Comparison of ENCODE assay signal across 21 cellular contexts in the genomic region with DNA sequence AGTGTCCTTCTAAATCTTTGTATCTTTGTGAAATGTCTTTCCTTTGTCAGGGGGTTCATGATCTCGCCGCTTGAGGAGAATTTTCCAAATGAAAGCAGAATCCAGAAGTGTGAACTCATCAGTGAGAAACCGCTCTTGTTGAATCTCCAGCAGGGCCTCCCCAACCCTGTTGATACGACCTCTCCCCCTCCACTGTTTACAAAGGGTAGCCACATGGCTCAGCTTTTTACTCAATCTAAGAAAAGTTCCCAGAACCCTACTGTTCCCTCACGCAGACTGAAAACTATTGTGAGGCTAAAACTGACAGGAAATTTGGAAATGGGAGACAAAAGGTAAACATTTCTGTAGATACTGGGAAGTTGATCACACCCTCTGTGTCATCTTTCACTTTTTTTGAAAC.
A peak's percentile ranks its signal among the peaks of the same experiment; 100 is the strongest.
DNase-seq lines count a peak whose midpoint lies in the region; ATAC-seq, FAIRE-seq and TF ChIP-seq lines count a peak whose summit lies in the region.
"Had no signal": no experiment of that assay in that cellular context is flagged by ENCODE, and none has a peak within 500 bp of the region (broad histone marks: within the 10 kb centered on the region; RNA-seq: fewer than 3 reads in every experiment).

No MANE protein-coding gene starts in this region.

- H4K91ac ChIP-seq in neuronal stem cell (ENCODE audit: low read depth, low read length, poor library complexity), result no peak overlapping the region

- no peaks in the 10 kb centered on the region for H3K79me1 ChIP-seq in neuronal stem cell (ENCODE audit: low read depth, low read length)

- peaks cover 75% of the 10 kb centered on the region for H3K79me2 ChIP-seq in fibroblast of lung (ENCODE audit: control insufficient read depth, insufficient read depth, low read length)

- H2BK120ac ChIP-seq in neuronal stem cell (ENCODE audit: low read depth, low read length), result no peak overlapping the region

- H3K27ac ChIP-seq in HUES48 (ENCODE audit: low read depth, low read length), result peak overlapping the region; percentile 5
- H3K27ac ChIP-seq in fibroblast of lung (ENCODE audit: insufficient read depth, low read length), result no peak overlapping the region
- H3K27ac ChIP-seq in neuronal stem cell (replicated peaks; ENCODE audit: low read length), result no peak overlapping the region
- no peak overlapping the region for H3K27ac ChIP-seq in RWPE1

- H3K9me3 ChIP-seq in HUES48 (ENCODE audit: control insufficient read depth, insufficient read depth, low read length) (no peaks in the 10 kb centered on the region), fibroblast of lung (ENCODE audit: control insufficient read depth, insufficient read depth, low read depth, low read length) (no peaks in the 10 kb centered on the region), neuronal stem cell (replicated peaks in 1 of 2; ENCODE audit: control insufficient read depth in 2 of 2, insufficient read depth in 1 of 2, low read depth in 1 of 2, low read length in 2 of 2) (no peaks in the 10 kb centered on the region)

- in situ Hi-C loops in astrocyte of the cerebellum (cut with HindIII; ENCODE audit: low sequenced_read_pairs), result no loop called here

- no peak overlapping the region for H2AK5ac ChIP-seq in neuronal stem cell (ENCODE audit: low read depth, low read length)

- H2BK15ac ChIP-seq in neuronal stem cell (ENCODE audit: low read length), result no peak overlapping the region

- H3K4me3 ChIP-seq in HUES48 (ENCODE audit: low read depth, low read length), result no peak overlapping the region
- H3K4me3 ChIP-seq in astrocyte of the cerebellum (ENCODE audit: low read depth, low read length), result no peak overlapping the region
- H3K4me3 ChIP-seq in fibroblast of lung (replicated peaks in 1 of 4; ENCODE audit: control extremely low read depth in 1 of 4, insufficient read depth in 1 of 4, low read depth in 3 of 4, low read length in 4 of 4), result no peak overlapping the region
- H3K4me3 ChIP-seq in neuronal stem cell (ENCODE audit: low read length in 2 of 2), result no peak overlapping the region

- no peak overlapping the region for H2AFZ ChIP-seq in fibroblast of lung (ENCODE audit: low read length)
- H2AFZ ChIP-seq in neuronal stem cell (ENCODE audit: low read length), result peak overlapping the region; percentile 5

- no peak overlapping the region for H4K8ac ChIP-seq in neuronal stem cell (ENCODE audit: low read depth, low read length)

- WGBS in neuronal stem cell (ENCODE audit: extremely low coverage in 2 of 2, insufficient read length in 2 of 2, insufficient replicate concordance in 1 of 2), 2 donors, result no CpG with 5 or more reads among the region's 5 CpGs

- CTCF ChIA-PET in RWPE1 (lab: Yijun Ruan, JAX), result no interaction called here

- no peak overlapping the region for H2BK5ac ChIP-seq in neuronal stem cell (ENCODE audit: low read length)

- H3K4me1 ChIP-seq in HUES48 (ENCODE audit: control insufficient read depth, insufficient read depth, low read length), result peaks cover 21% of the 10 kb centered on the region
- peaks cover 5% of the 10 kb centered on the region for H3K4me1 ChIP-seq in fibroblast of lung (ENCODE audit: control insufficient read depth, extremely low read depth, insufficient read depth, low read length)
- H3K4me1 ChIP-seq in neuronal stem cell (ENCODE audit: control insufficient read depth in 2 of 2, insufficient read depth in 1 of 2, low read depth in 1 of 2, low read length in 2 of 2), result peaks cover 3 to 43% of the 10 kb centered on the region in 2 donors

- POLR2A ChIA-PET in RWPE1 (lab: Yijun Ruan, JAX; ENCODE audit: low non-redundant PET), result no interaction called here

- DNase-seq in astrocyte of the cerebellum (ENCODE audit: low read depth) (peak; percentile 49), fibroblast of lung (ENCODE audit: low read depth in 2 of 2) (peak; percentile 17 to 51), neuronal stem cell (ENCODE audit: low spot score) (no peak), RWPE1 (ENCODE audit: low spot score) (no peak), GM12891 (ENCODE audit: insufficient read length, low spot score) (no peak), COLO829 (ENCODE audit: low spot score) (no peak)
- DNase-seq: C1 segment of cervical spinal cord; CD8-positive, alpha-beta memory T cell; Kasumi-1; MM.1S; NCI-H1092; NCI-H2081; NCI-H2171 treated with DMSO at 0.1 percent for 48 hours; NCI-H446 treated with DMSO at 0.1 percent for 48 hours; RPMI8226 had no signal

- H3K36me3 ChIP-seq in HUES48 (ENCODE audit: control insufficient read depth, insufficient read depth, low read length), result no peaks in the 10 kb centered on the region
- H3K36me3 ChIP-seq in fibroblast of lung (ENCODE audit: control insufficient read depth, insufficient read depth, low read length), result no peaks in the 10 kb centered on the region
- no peaks in the 10 kb centered on the region for H3K36me3 ChIP-seq in neuronal stem cell (replicated peaks in 1 of 2; ENCODE audit: control insufficient read depth in 2 of 2, insufficient read depth in 2 of 2, low read length in 2 of 2)

- no peak overlapping the region for H3K4ac ChIP-seq in neuronal stem cell (ENCODE audit: low read length)

- TF ChIP-seq CTCF in astrocyte of the cerebellum (IDR thresholded peaks at IDR 0.05; ENCODE audit: low read depth, low read length, missing control alignments) (no peak), fibroblast of lung (conservative IDR thresholded peaks at IDR 0.05 in 1 of 2, IDR thresholded peaks at IDR 0.05 in 1 of 2; ENCODE audit: low read depth in 1 of 2, low read length in 2 of 2) (no peak), RWPE1 (conservative IDR thresholded peaks at IDR 0.05; ENCODE audit: low read depth) (no peak)

- H2BK12ac ChIP-seq in neuronal stem cell (ENCODE audit: low read length), result no peak overlapping the region

- no peak for TF ChIP-seq POLR2A in GM12891 (IDR thresholded peaks at IDR 0.05; ENCODE audit: low read depth, low read length)

- no peak overlapping the region for H3K23ac ChIP-seq in neuronal stem cell (ENCODE audit: low read depth, low read length, poor library complexity)

- no peak overlapping the region for H3K14ac ChIP-seq in neuronal stem cell (ENCODE audit: low read length)

- no peak for ATAC-seq in HG02642 (IDR thresholded peaks at IDR 0.05; ENCODE audit: poor library complexity, unreplicated experiment)

- H3K9ac ChIP-seq in HUES48 (ENCODE audit: low read depth, low read length) (no peak overlapping the region), fibroblast of lung (ENCODE audit: insufficient read depth, low read length) (no peak overlapping the region), neuronal stem cell (ENCODE audit: low read depth, low read length, poor library complexity) (no peak overlapping the region)

- H3K18ac ChIP-seq in neuronal stem cell (ENCODE audit: low read length), result no peak overlapping the region

- H3K4me2 ChIP-seq in fibroblast of lung (ENCODE audit: extremely low read depth, insufficient read depth, low read length) (no peak overlapping the region), neuronal stem cell (ENCODE audit: insufficient read depth, low read length, poor library complexity, severe bottlenecking) (no peak overlapping the region)

- FAIRE-seq in GM12891 (lab: Jason Lieb, UNC), result no peak
- FAIRE-seq: D721Med, GM12892, GM18507, HTR-8/SVneo had no signal

- H3K27me3 ChIP-seq in HUES48 (ENCODE audit: control insufficient read depth, insufficient read depth, low read length) (no peaks in the 10 kb centered on the region), fibroblast of lung (ENCODE audit: control insufficient read depth, insufficient read depth, low read length) (no peaks in the 10 kb centered on the region), neuronal stem cell (ENCODE audit: control insufficient read depth in 3 of 3, insufficient read depth in 3 of 3, low read depth in 1 of 3, low read length in 3 of 3) (no peaks in the 10 kb centered on the region)

- H4K20me1 ChIP-seq in fibroblast of lung (ENCODE audit: control insufficient read depth, extremely low read depth, insufficient read depth, low read length), result no peaks in the 10 kb centered on the region

TF ChIP-seq in GM12891, 5 proteins besides CTCF, POLR2A, EP300 and RAD21:
- no peak for TF ChIP-seq PAX5 (IDR thresholded peaks at IDR 0.05; ENCODE audit: insufficient read depth, low read length, severe bottlenecking)

Comparison
In these comparisons a context has a peak if more than half of its experiments do, and no peak if none do; other contexts are left out.
1. DNase-seq: peak in astrocyte of the cerebellum (single experiment) and fibroblast of lung (2 of 2); none in neuronal stem cell (single experiment), RWPE1 (single experiment), GM12891 (single experiment) and COLO829 (single experiment).